11 cellular contexts compared by ENCODE assay signal in genomic region chr17:44159519-44160210, GRCh38. TPM values are rescaled to one million over a fixed set of nuclear protein-coding genes. Genes with fewer than 3 reads are reported as not detected.
DNase-seq lines count a peak whose midpoint lies in the region; ATAC-seq and TF ChIP-seq lines count a peak whose summit lies in the region.
"Had no signal": no experiment of that assay in that cellular context is flagged by ENCODE, and none has a peak within 500 bp of the region (broad histone marks: within the 10 kb centered on the region; RNA-seq: fewer than 3 reads in every experiment).

No MANE protein-coding gene starts in this region.

- POLR2A ChIA-PET in RWPE1 (lab: Yijun Ruan, JAX; ENCODE audit: low non-redundant PET), result no interaction called here

- no peaks in the 10 kb centered on the region for H3K27me3 Mint-ChIP-seq in activated CD8-positive, alpha-beta memory T cell treated with anti-CD3 and anti-CD28 coated beads, Interleukin-2, amount 10 ng/mL, durations not matched to agents 7 days and 5 days

- CTCF ChIA-PET in activated CD8-positive, alpha-beta memory T cell treated with anti-CD3 and anti-CD28 coated beads, Interleukin-2, amount 10 ng/mL, durations not matched to agents 7 days and 5 days (lab: Charles Lee), result interaction anchor here (2.7 kb wide), 1 partner anchor 8 kb away, joined by 10 read pairs; no protein-coding TSS in a partner anchor
- CTCF ChIA-PET in RWPE1 (lab: Yijun Ruan, JAX), result interaction anchor here (0.6 kb wide), 1 partner anchor 186 kb away, joined by 3 read pairs; no protein-coding TSS in a partner anchor

- ATAC-seq in activated CD8-positive, alpha-beta memory T cell treated with anti-CD3 and anti-CD28 coated beads, Interleukin-2, amount 10 ng/mL, durations not matched to agents 7 days and 5 days, result peak; percentile 30
- no peak for ATAC-seq in HG03135 (IDR thresholded peaks at IDR 0.05; ENCODE audit: unreplicated experiment)
- ATAC-seq: GM23338, upper lobe of right lung had no signal

- H3K36me3 Mint-ChIP-seq in activated CD8-positive, alpha-beta memory T cell treated with anti-CD3 and anti-CD28 coated beads, Interleukin-2, amount 10 ng/mL, durations not matched to agents 7 days and 5 days, result peaks cover 23% of the 10 kb centered on the region

- DNase-seq in activated CD8-positive, alpha-beta memory T cell treated with anti-CD3 and anti-CD28 coated beads, Interleukin-2, amount 10 ng/mL, durations not matched to agents 7 days and 5 days, result peak; percentile 52
- DNase-seq in activated CD8-positive, alpha-beta memory T cell treated with anti-CD3 and anti-CD28 coated beads for 24 hours, result no peak
- DNase-seq in RPMI7951 (ENCODE audit: low read depth), result peak; percentile 22
- DNase-seq in brain microvascular endothelial cell, result peak; percentile 35
- DNase-seq in stimulated activated CD4-positive, alpha-beta T cell treated with anti-CD3 and anti-CD28 coated beads, Interleukin-4, amount 100 ng/mL, for 1 hour, result peak; percentile 28
- DNase-seq in RWPE1 (ENCODE audit: low spot score), result no peak
- no peak for DNase-seq in NCI-H187 treated with DMSO at 0.1 percent for 48 hours (lab: John Stamatoyannopoulos, UW)
- DNase-seq: colonic mucosa, upper lobe of right lung had no signal

- peaks cover 7% of the 10 kb centered on the region for H3K4me1 Mint-ChIP-seq in activated CD8-positive, alpha-beta memory T cell treated with anti-CD3 and anti-CD28 coated beads, Interleukin-2, amount 10 ng/mL, durations not matched to agents 7 days and 5 days
- H3K4me1 Mint-ChIP-seq: GM23338 had no signal

- TF ChIP-seq CTCF in brain microvascular endothelial cell (IDR thresholded peaks at IDR 0.05; ENCODE audit: low read depth, low read length, missing control alignments) (no peak), RWPE1 (conservative IDR thresholded peaks at IDR 0.05; ENCODE audit: low read depth) (no peak)

- H3K9me3 Mint-ChIP-seq in activated CD8-positive, alpha-beta memory T cell treated with anti-CD3 and anti-CD28 coated beads, Interleukin-2, amount 10 ng/mL, durations not matched to agents 7 days and 5 days (ENCODE audit: low read depth), result no peaks in the 10 kb centered on the region
- H3K9me3 Mint-ChIP-seq: GM23338 had no signal

- no peak overlapping the region for H3K27ac Mint-ChIP-seq in activated CD8-positive, alpha-beta memory T cell treated with anti-CD3 and anti-CD28 coated beads, Interleukin-2, amount 10 ng/mL, durations not matched to agents 7 days and 5 days
- H3K27ac Mint-ChIP-seq: GM23338 had no signal

- H3K27me3 ChIP-seq in brain microvascular endothelial cell (replicated peaks), result no peaks in the 10 kb centered on the region
- H3K27me3 ChIP-seq: colonic mucosa, upper lobe of right lung had no signal

- H3K36me3 ChIP-seq in brain microvascular endothelial cell (replicated peaks), result no peaks in the 10 kb centered on the region
- H3K36me3 ChIP-seq: colonic mucosa, upper lobe of right lung had no signal

- in situ Hi-C loops in brain microvascular endothelial cell (cut with HindIII; ENCODE audit: low pct_ligation_motif_present, low sequenced_read_pairs), result no loop called here

- H3K4me3 ChIP-seq in brain microvascular endothelial cell (ENCODE audit: low read depth, low read length), result no peak overlapping the region
- H3K4me3 ChIP-seq: colonic mucosa, GM23338, upper lobe of right lung had no signal

- H3K4me3 Mint-ChIP-seq in activated CD8-positive, alpha-beta memory T cell treated with anti-CD3 and anti-CD28 coated beads, Interleukin-2, amount 10 ng/mL, durations not matched to agents 7 days and 5 days, result no peak overlapping the region
- H3K4me3 Mint-ChIP-seq: GM23338 had no signal

- H3K27ac ChIP-seq in brain microvascular endothelial cell (no peak overlapping the region), RWPE1 (no peak overlapping the region)
- H3K27ac ChIP-seq: colonic mucosa, upper lobe of right lung had no signal

RNA-seq across cellular contexts. Expression of gene ASB16, which starts 10.8 kb away (rescaled TPM):
- under 1 TPM in 1 of 2 experiments, not detected in 1; 0.26 TPM for total RNA-seq in activated CD8-positive, alpha-beta memory T cell treated with anti-CD3 and anti-CD28 coated beads, Interleukin-2, amount 10 ng/mL, durations not matched to agents 7 days and 5 days
- total RNA-seq in RPMI7951 (2014; rRNA removed; shearing (Covaris generic)), result not detected in 2 replicates
- total RNA-seq: GM23338, upper lobe of right lung had no signal

RNA-seq across cellular contexts. Expression of gene HROB, which starts 17.9 kb away (rescaled TPM):
- total RNA-seq in activated CD8-positive, alpha-beta memory T cell treated with anti-CD3 and anti-CD28 coated beads, Interleukin-2, amount 10 ng/mL, durations not matched to agents 7 days and 5 days, result 10 to 100 TPM; 19.8 to 23.1 TPM
- 7.3 and 9.9 TPM in 2 replicates for total RNA-seq in RPMI7951 (2014; rRNA removed; shearing (Covaris generic))

RNA-seq across cellular contexts. Expression of gene TMUB2, which starts 27.1 kb away (rescaled TPM):
- 10 to 100 TPM; 31.4 to 34.1 TPM for total RNA-seq in activated CD8-positive, alpha-beta memory T cell treated with anti-CD3 and anti-CD28 coated beads, Interleukin-2, amount 10 ng/mL, durations not matched to agents 7 days and 5 days
- 19.4 and 25.0 TPM in 2 replicates for total RNA-seq in RPMI7951 (2014; rRNA removed; shearing (Covaris generic))

RNA-seq across cellular contexts. Expression of gene HDAC5, which starts 36.2 kb away (rescaled TPM):
- 10 to 100 TPM; 25.5 to 32.5 TPM for total RNA-seq in activated CD8-positive, alpha-beta memory T cell treated with anti-CD3 and anti-CD28 coated beads, Interleukin-2, amount 10 ng/mL, durations not matched to agents 7 days and 5 days
- total RNA-seq in RPMI7951 (2014; rRNA removed; shearing (Covaris generic)), result 14.3 and 19.9 TPM in 2 replicates

RNA-seq across cellular contexts. Expression of gene ATXN7L3, which starts 40.0 kb away (rescaled TPM):
- 100 to 1,000 TPM; 106 to 122 TPM for total RNA-seq in activated CD8-positive, alpha-beta memory T cell treated with anti-CD3 and anti-CD28 coated beads, Interleukin-2, amount 10 ng/mL, durations not matched to agents 7 days and 5 days
- total RNA-seq in RPMI7951 (2014; rRNA removed; shearing (Covaris generic)), result 19.5 and 27.1 TPM in 2 replicates

Comparison
In these comparisons a context has a peak if more than half of its experiments do, and no peak if none do; other contexts are left out.
1. DNase-seq: peak in activated CD8-positive, alpha-beta memory T cell treated with anti-CD3 and anti-CD28 coated beads, Interleukin-2, amount 10 ng/mL, durations not matched to agents 7 days and 5 days (single experiment), RPMI7951 (single experiment), brain microvascular endothelial cell (single experiment) and stimulated activated CD4-positive, alpha-beta T cell treated with anti-CD3 and anti-CD28 coated beads, Interleukin-4, amount 100 ng/mL, for 1 hour (single experiment); none in activated CD8-positive, alpha-beta memory T cell treated with anti-CD3 and anti-CD28 coated beads for 24 hours (single experiment), RWPE1 (single experiment) and NCI-H187 treated with DMSO at 0.1 percent for 48 hours (single experiment).